ENCODE assay signal across 1 cellular context in genomic region chr3:197471221-197472010, GRCh38.
A peak's percentile ranks its signal among the peaks of the same experiment; 100 is the strongest.
TF ChIP-seq lines count a peak whose summit lies in the region.

No MANE protein-coding gene starts in this region.

TF ChIP-seq in HepG2, 621 proteins besides CTCF, POLR2A, EP300 and RAD21 (continued from another document and continues in another):
- TF ChIP-seq RFXANK (CRISPR knock-in tag; IDR thresholded peaks at IDR 0.05) (no peak), MLXIP (CRISPR knock-in tag; IDR thresholded peaks at IDR 0.05; ENCODE audit: borderline replicate concordance) (no peak), MXD4 (CRISPR knock-in tag; IDR thresholded peaks at IDR 0.05) (no peak), THAP7 (CRISPR knock-in tag; IDR thresholded peaks at IDR 0.05) (no peak), ZNF407 (CRISPR knock-in tag; IDR thresholded peaks at IDR 0.05; ENCODE audit: not compliant biosample characterization) (no peak), U2AF1 (optimal IDR thresholded peaks at IDR 0.05; ENCODE audit: low read depth, low read length) (no peak), TGIF2 (CRISPR knock-in tag; IDR thresholded peaks at IDR 0.05) (no peak), ZNF839 (CRISPR knock-in tag; IDR thresholded peaks at IDR 0.05; ENCODE audit: borderline replicate concordance) (no peak), SOX5 (CRISPR knock-in tag; IDR thresholded peaks at IDR 0.05; ENCODE audit: borderline replicate concordance) (no peak), ZBTB46 (CRISPR knock-in tag; IDR thresholded peaks at IDR 0.05; ENCODE audit: borderline replicate concordance) (no peak), GFI1 (CRISPR knock-in tag; IDR thresholded peaks at IDR 0.05; ENCODE audit: borderline replicate concordance) (no peak), ZNF605 (CRISPR knock-in tag; IDR thresholded peaks at IDR 0.05) (no peak; the same call in 1 of the 2 replicates), DMTF1 (CRISPR knock-in tag; IDR thresholded peaks at IDR 0.05) (no peak), DMAP1 (CRISPR knock-in tag; IDR thresholded peaks at IDR 0.05) (peak; percentile 40; the same call in 1 of the 2 replicates), ZBTB26 (CRISPR knock-in tag; IDR thresholded peaks at IDR 0.05; ENCODE audit: borderline replicate concordance) (peak; percentile 84), ZNF773 (CRISPR knock-in tag; IDR thresholded peaks at IDR 0.05; ENCODE audit: borderline replicate concordance) (no peak), ARHGAP35 (CRISPR knock-in tag; IDR thresholded peaks at IDR 0.05; ENCODE audit: borderline replicate concordance) (no peak), TCF7 (IDR thresholded peaks at IDR 0.05; ENCODE audit: low read depth) (no peak), BCL3 (CRISPR knock-in tag; IDR thresholded peaks at IDR 0.05) (no peak), TFAP4 (IDR thresholded peaks at IDR 0.05; ENCODE audit: borderline replicate concordance, low read depth) (peak; percentile 67; the same call in 1 of the 2 replicates), ZNF879 (CRISPR knock-in tag; IDR thresholded peaks at IDR 0.05) (no peak), GLMP (CRISPR knock-in tag; IDR thresholded peaks at IDR 0.05; ENCODE audit: borderline replicate concordance) (no peak)
